ENCODE assay signal across 21 cellular contexts in genomic region chr18:35938562-35938961, GRCh38.
DNase-seq lines count a peak whose midpoint lies in the region; ATAC-seq and TF ChIP-seq lines count a peak whose summit lies in the region.
"Had no signal": no experiment of that assay in that cellular context is flagged by ENCODE, and none has a peak within 500 bp of the region (broad histone marks: within the 10 kb centered on the region; RNA-seq: fewer than 3 reads in every experiment).

No MANE protein-coding gene starts in this region.

- intact Hi-C loops in IMR-90 (cut with micrococcal nuclease), result no loop called here

- H3K23ac ChIP-seq in IMR-90 (ENCODE audit: low read depth, low read length), result no peak overlapping the region

- TF ChIP-seq POLR2A in IMR-90 (IDR thresholded peaks at IDR 0.05; ENCODE audit: low read depth, low read length), result no peak

- H2AK5ac ChIP-seq in IMR-90 (ENCODE audit: low read depth, low read length), result no peak overlapping the region

- no peak for TF ChIP-seq RAD21 in IMR-90 (IDR thresholded peaks at IDR 0.05; ENCODE audit: low read length)

- TF ChIP-seq CTCF in IMR-90 (conservative IDR thresholded peaks at IDR 0.05; ENCODE audit: low read depth, low read length), result no peak

- peak; percentile 44; the same call in 1 of the 2 replicates for ATAC-seq in IMR-90 (ENCODE audit: low read depth)
- no peak for ATAC-seq in HG03378 (IDR thresholded peaks at IDR 0.05; ENCODE audit: unreplicated experiment)
- no peak for ATAC-seq in HG03460 (IDR thresholded peaks at IDR 0.05; ENCODE audit: unreplicated experiment)
- ATAC-seq: lower lobe of right lung, mucosa of descending colon, Right ventricle myocardium inferior had no signal

- no peaks in the 10 kb centered on the region for H3K79me1 ChIP-seq in IMR-90 (ENCODE audit: low read depth in 1 of 2, low read length in 2 of 2)

- no CpG with 5 or more reads among the region's 1 CpG for WGBS in IMR-90 (ENCODE audit: extremely low coverage in 2 of 2, insufficient read length in 1 of 2), 2 experiments

- no peaks in the 10 kb centered on the region for H3K4me1 ChIP-seq in IMR-90 (ENCODE audit: control insufficient read depth, insufficient read depth, low read length)
- H3K4me1 ChIP-seq: lower lobe of right lung, transverse colon had no signal

- CTCF ChIA-PET in IMR-90 (lab: Yijun Ruan, JAX), result no interaction called here

- DNase-seq in ELR (ENCODE audit: low read depth) (peak; percentile 49), IMR-90 (no peak), astrocyte of the hippocampus (ENCODE audit: low read depth, low spot score) (peak; percentile 12), kidney tubule cell (ENCODE audit: low spot score) (peak; percentile 27), NCI-H1092 treated with DMSO at 0.1 percent for 48 hours (lab: John Stamatoyannopoulos, UW) (no peak), NCI-H345 (lab: John Stamatoyannopoulos, UW) (no peak)
- DNase-seq: activated CD8-positive, alpha-beta memory T cell treated with anti-CD3 and anti-CD28 coated beads for 24 hours; activated gamma-delta T cell; activated naive CD8-positive, alpha-beta T cell treated with anti-CD3 and anti-CD28 coated beads, Interleukin-2, amount 10 ng/mL, durations not matched to agents 7 days and 5 days; COR-L47; DND-41; lower lobe of right lung; mucosa of descending colon; NCI-H2029; NCI-H748 treated with DMSO at 0.1 percent for 48 hours; retina; transverse colon had no signal

- H3K56ac ChIP-seq in IMR-90 (ENCODE audit: extremely low read depth, insufficient read depth, low read length), result no peak overlapping the region

- no peak overlapping the region for H3K4me3 ChIP-seq in IMR-90 (ENCODE audit: insufficient read depth, low read depth, low read length)
- H3K4me3 ChIP-seq: lower lobe of right lung, mucosa of descending colon, skin epidermis, transverse colon had no signal

- no peak overlapping the region for H2AK9ac ChIP-seq in IMR-90 (replicated peaks; ENCODE audit: low read depth, low read length, poor library complexity)

- POLR2A ChIA-PET in IMR-90 (lab: Charles Lee; ENCODE audit: unreplicated experiment), result no interaction called here

- H2BK20ac ChIP-seq in IMR-90 (ENCODE audit: low read depth, low read length), result no peak overlapping the region

- dilution Hi-C loops in IMR-90 (cut with HindIII; ENCODE audit: low sequenced_read_pairs, unreplicated experiment), result no loop called here

- no peaks in the 10 kb centered on the region for H3K9me1 ChIP-seq in IMR-90 (ENCODE audit: insufficient read depth, low read length)

- H2AFZ ChIP-seq in IMR-90 (replicated peaks; ENCODE audit: low read length, poor library complexity), result no peak overlapping the region

- BruUV-seq in IMR-90 (replicated peaks; lab: Mats Ljungman, UMichigan), result no TSS peak

- no peak overlapping the region for H4K5ac ChIP-seq in IMR-90 (ENCODE audit: low read depth, low read length)

- H3K36me3 ChIP-seq in IMR-90 (ENCODE audit: control insufficient read depth, insufficient read depth, low read length), result no peaks in the 10 kb centered on the region
- H3K36me3 ChIP-seq: lower lobe of right lung, transverse colon had no signal

- no peak overlapping the region for H3K18ac ChIP-seq in IMR-90 (ENCODE audit: low read depth, low read length)

- no peak overlapping the region for H4K8ac ChIP-seq in IMR-90 (ENCODE audit: low read depth in 2 of 2, low read length in 2 of 2)

- no peak overlapping the region for H3K14ac ChIP-seq in IMR-90 (replicated peaks; ENCODE audit: low read depth, low read length)

- H2BK15ac ChIP-seq in IMR-90 (ENCODE audit: low read depth, low read length), result no peak overlapping the region

- no peak overlapping the region for H4K91ac ChIP-seq in IMR-90 (ENCODE audit: insufficient read depth, low read depth, low read length)

- H3K4me2 ChIP-seq in IMR-90 (ENCODE audit: low read depth, low read length), result no peak overlapping the region

- no peaks in the 10 kb centered on the region for H4K20me1 ChIP-seq in IMR-90 (ENCODE audit: insufficient read depth, low read length)

- in situ Hi-C loops in IMR-90 (cut with MboI; ENCODE audit: low sequenced_read_pairs), result no loop called here

- no peak overlapping the region for H2BK5ac ChIP-seq in IMR-90 (ENCODE audit: low read depth, low read length, poor library complexity, severe bottlenecking)

- no peak overlapping the region for H3K27ac ChIP-seq in IMR-90 (ENCODE audit: insufficient read depth, low read length)
- H3K27ac ChIP-seq: lower lobe of right lung, skin epidermis, transverse colon had no signal

- H3K9me3 ChIP-seq in IMR-90 (ENCODE audit: control insufficient read depth, insufficient read depth, low read length), result no peaks in the 10 kb centered on the region
- H3K9me3 ChIP-seq: lower lobe of right lung, mucosa of descending colon, transverse colon had no signal

- no peak overlapping the region for H3K9ac ChIP-seq in IMR-90 (ENCODE audit: low read depth, low read length)

- no peak overlapping the region for H2BK120ac ChIP-seq in IMR-90 (ENCODE audit: low read depth, low read length)

- no peak overlapping the region for H3K4ac ChIP-seq in IMR-90 (ENCODE audit: low read depth, low read length)

- peaks cover 4% of the 10 kb centered on the region for H3K27me3 ChIP-seq in IMR-90 (ENCODE audit: control insufficient read depth, insufficient read depth, low read length)
- H3K27me3 ChIP-seq: transverse colon had no signal

TF ChIP-seq in IMR-90, 13 proteins besides CTCF, POLR2A, EP300 and RAD21:
- TF ChIP-seq MAFK (IDR thresholded peaks at IDR 0.05; ENCODE audit: low read depth, low read length) (no peak), FOS (IDR thresholded peaks at IDR 0.05; ENCODE audit: low read depth, low read length) (no peak), SMC3 (IDR thresholded peaks at IDR 0.05; ENCODE audit: low read depth, low read length) (no peak), CEBPB (IDR thresholded peaks at IDR 0.05; ENCODE audit: low read depth, low read length) (no peak), RCOR1 (IDR thresholded peaks at IDR 0.05; ENCODE audit: insufficient replicate concordance, low read length) (no peak), RFX5 (IDR thresholded peaks at IDR 0.05; ENCODE audit: low read depth, low read length) (no peak), MXI1 (IDR thresholded peaks at IDR 0.05; ENCODE audit: borderline replicate concordance, low read depth, low read length) (no peak), MAZ (IDR thresholded peaks at IDR 0.05; ENCODE audit: borderline replicate concordance, low read depth, low read length) (no peak), USF2 (IDR thresholded peaks at IDR 0.05; ENCODE audit: low read depth, low read length) (no peak), BHLHE40 (IDR thresholded peaks at IDR 0.05; ENCODE audit: low read depth, low read length) (no peak), CHD1 (IDR thresholded peaks at IDR 0.05; ENCODE audit: low read depth, low read length) (no peak), NFE2L2 (IDR thresholded peaks at IDR 0.05; ENCODE audit: low read depth, low read length) (no peak), ELK1 (IDR thresholded peaks at IDR 0.05; ENCODE audit: borderline replicate concordance, low read depth, low read length) (no peak)

Comparison
In these comparisons a context has a peak if more than half of its experiments do, and no peak if none do; other contexts are left out.
1. DNase-seq: peak in ELR (single experiment), astrocyte of the hippocampus (single experiment) and kidney tubule cell (single experiment); none in IMR-90 (single experiment), NCI-H1092 treated with DMSO at 0.1 percent for 48 hours (single experiment) and NCI-H345 (single experiment).